Comparison of ENCODE assay signal across 7 cellular contexts in genomic region chr9:23781111-23781510, GRCh38. TPM values are rescaled to one million over a fixed set of nuclear protein-coding genes. Genes with fewer than 3 reads are reported as not detected.
"Had no signal": no experiment of that assay in that cellular context is flagged by ENCODE, and none has a peak within 500 bp of the region (broad histone marks: within the 10 kb centered on the region; RNA-seq: fewer than 3 reads in every experiment).

No MANE protein-coding gene starts in this region.

- H3K36me3 ChIP-seq: HAP-1 had no signal

- H3K27ac ChIP-seq: GM23248, KMS-11 had no signal

- ATAC-seq: HCT116, K562 had no signal

- H3K4me3 ChIP-seq: GM23248, HAP-1, K562 had no signal

- DNase-seq: GM23248, IMR-90 had no signal

- H2AFZ ChIP-seq: GM23248 had no signal

- H3K4me2 ChIP-seq: KMS-11 had no signal

- H3K9ac ChIP-seq: GM23248, KMS-11 had no signal

- H3K9me3 ChIP-seq: HAP-1 had no signal

RNA-seq across cellular contexts. Expression of gene ELAVL2, which starts 44.9 kb away (rescaled TPM):
- total RNA-seq: GM23248, HT-29, K562 had no signal
